In the genomic region with DNA sequence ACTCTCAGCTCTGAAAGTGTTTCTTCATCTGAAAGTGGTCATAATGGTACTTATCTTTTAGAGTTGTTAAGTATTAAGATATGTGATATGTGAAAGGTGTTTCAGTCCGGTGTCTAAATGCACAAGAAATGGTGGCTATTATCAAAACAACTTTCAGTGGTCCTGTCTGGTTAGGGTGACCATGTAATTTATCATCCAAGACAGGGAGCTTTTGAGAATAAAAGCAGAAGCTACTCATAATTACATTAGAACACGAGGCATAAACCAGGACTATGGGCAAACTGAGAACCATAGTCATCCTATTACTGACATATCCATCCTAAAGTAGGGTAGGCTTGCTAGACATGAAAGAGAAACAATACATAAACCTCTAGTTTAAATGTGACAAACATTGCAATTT, we compare ENCODE assay signal across 28 cellular contexts.
"Had no signal": no experiment of that assay in that cellular context is flagged by ENCODE, and none has a peak within 500 bp of the region (broad histone marks: within the 10 kb centered on the region; RNA-seq: fewer than 3 reads in every experiment).

No MANE protein-coding gene starts in this region.

- DNase-seq: stimulated activated CD4-positive, alpha-beta T cell treated with anti-CD3 and anti-CD28 coated beads, Interleukin-2, amount 100 ng/mL, for 48 hours; stimulated activated CD4-positive, alpha-beta T cell treated with anti-CD3 and anti-CD28 coated beads, Interleukin-4, amount 100 ng/mL, for 1 hour; stimulated activated CD4-positive, alpha-beta T cell treated with anti-CD3 and anti-CD28 coated beads, Interleukin-4, amount 100 ng/mL, for 24 hours; stimulated activated CD4-positive, alpha-beta T cell treated with anti-CD3 and anti-CD28 coated beads, Interleukin-4, amount 100 ng/mL, for 4 hours; stimulated activated CD8-positive, alpha-beta memory T cell treated with anti-CD3 and anti-CD28 coated beads, Interleukin-4, amount 100 ng/mL, for 48 hours; stimulated activated naive B cell treated with anti-CD40 and anti-IgM and Interleukin-4, amounts not matched to agents 10 μg/mL and 1 μg/mL and 100 μg/mL, for 72 hours; stimulated activated naive CD4-positive, alpha-beta T cell; stimulated activated naive CD4-positive, alpha-beta T cell treated with Interleukin-2 at 50 U/mL for 16 hours; stimulated activated naive CD8-positive, alpha-beta T cell treated with anti-CD3 and anti-CD28 coated beads, Interleukin-15, amount 100 ng/mL, for 72 hours; stimulated activated naive CD8-positive, alpha-beta T cell treated with anti-CD3 and anti-CD28 coated beads, Interleukin-15, Interleukin-2, amounts not matched to agents 100 U/mL and 50 U/mL, for 24 hours; stomach; substantia nigra; testis; thyroid gland; tibial artery; transverse colon; trophoblast cell; upper lobe of left lung; upper lobe of right lung; uterus had no signal

- H3K4me1 ChIP-seq: stomach, suprapubic skin, testis, thyroid gland, tibial artery, tibial nerve, transverse colon, upper lobe of left lung, upper lobe of right lung, uterus, vagina had no signal

- H3K27me3 Mint-ChIP-seq: stimulated activated memory B cell treated with anti-CD40 and anti-IgM and Interleukin-4, amounts not matched to agents 10 μg/mL and 1 μg/mL and 100 μg/mL, for 72 hours; stimulated activated naive B cell treated with anti-CD40 and anti-IgM and Interleukin-4, amounts not matched to agents 10 μg/mL and 1 μg/mL and 100 μg/mL, for 72 hours; stimulated activated naive CD8-positive, alpha-beta T cell treated with anti-CD3 and anti-CD28 coated beads, Interleukin-15, amount 100 ng/mL, for 72 hours; stimulated activated naive CD8-positive, alpha-beta T cell treated with anti-CD3 and anti-CD28 coated beads, Interleukin-15, Interleukin-2, amounts not matched to agents 100 ng/mL and 50 ng/mL, for 24 hours; type B pancreatic cell had no signal

- H3K4me1 Mint-ChIP-seq: stimulated activated effector memory CD8-positive, alpha-beta T cell treated with anti-CD3 and anti-CD28 coated beads, Interleukin-12 subunit alpha, Interleukin-12 subunit beta, amount 100 ng/mL, for 72 hours; stimulated activated memory B cell treated with anti-CD40 and anti-IgM and Interleukin-4, amounts not matched to agents 10 μg/mL and 1 μg/mL and 100 μg/mL, for 72 hours; stimulated activated naive B cell treated with anti-CD40 and anti-IgM and Interleukin-4, amounts not matched to agents 10 μg/mL and 1 μg/mL and 100 μg/mL, for 72 hours; stimulated activated naive CD8-positive, alpha-beta T cell treated with anti-CD3 and anti-CD28 coated beads, Interleukin-15, amount 100 ng/mL, for 72 hours had no signal

- H3K27ac ChIP-seq: stomach, suprapubic skin, testis, thoracic aorta, thyroid gland, tibial artery, tibial nerve, transverse colon, upper lobe of left lung, upper lobe of right lung, uterus, vagina had no signal

- H3K27me3 ChIP-seq: stomach, suprapubic skin, testis, thyroid gland, tibial artery, tibial nerve, transverse colon, upper lobe of left lung, upper lobe of right lung, uterus, vagina had no signal

- H3K36me3 ChIP-seq: stomach, suprapubic skin, thoracic aorta, thyroid gland, tibial artery, tibial nerve, transverse colon, upper lobe of left lung, upper lobe of right lung, uterus, vagina had no signal

- H3K9me3 Mint-ChIP-seq: stimulated activated memory B cell treated with anti-CD40 and anti-IgM and Interleukin-4, amounts not matched to agents 10 μg/mL and 1 μg/mL and 100 μg/mL, for 72 hours; stimulated activated naive CD8-positive, alpha-beta T cell treated with anti-CD3 and anti-CD28 coated beads, Interleukin-15, amount 100 ng/mL, for 72 hours; stimulated activated naive CD8-positive, alpha-beta T cell treated with anti-CD3 and anti-CD28 coated beads, Interleukin-15, Interleukin-2, amounts not matched to agents 100 ng/mL and 50 ng/mL, for 24 hours; type B pancreatic cell had no signal

- ATAC-seq: stimulated activated effector memory CD8-positive, alpha-beta T cell treated with anti-CD3 and anti-CD28 coated beads, Interleukin-12 subunit alpha, Interleukin-12 subunit beta, amount 100 ng/mL, for 72 hours; stimulated activated memory B cell treated with anti-CD40 and anti-IgM and Interleukin-4, amounts not matched to agents 10 μg/mL and 1 μg/mL and 100 μg/mL, for 72 hours; stimulated activated naive B cell treated with anti-CD40 and anti-IgM and Interleukin-4, amounts not matched to agents 10 μg/mL and 1 μg/mL and 100 μg/mL, for 72 hours; stimulated activated naive CD8-positive, alpha-beta T cell treated with anti-CD3 and anti-CD28 coated beads, Interleukin-15, amount 100 ng/mL, for 72 hours; stimulated activated naive CD8-positive, alpha-beta T cell treated with anti-CD3 and anti-CD28 coated beads, Interleukin-15, Interleukin-2, amounts not matched to agents 100 U/mL and 50 U/mL, for 24 hours; upper lobe of right lung had no signal

- H3K4me3 Mint-ChIP-seq: stimulated activated effector memory CD8-positive, alpha-beta T cell treated with anti-CD3 and anti-CD28 coated beads, Interleukin-12 subunit alpha, Interleukin-12 subunit beta, amount 100 ng/mL, for 72 hours; stimulated activated memory B cell treated with anti-CD40 and anti-IgM and Interleukin-4, amounts not matched to agents 10 μg/mL and 1 μg/mL and 100 μg/mL, for 72 hours; stimulated activated naive B cell treated with anti-CD40 and anti-IgM and Interleukin-4, amounts not matched to agents 10 μg/mL and 1 μg/mL and 100 μg/mL, for 72 hours; stimulated activated naive CD8-positive, alpha-beta T cell treated with anti-CD3 and anti-CD28 coated beads, Interleukin-15, amount 100 ng/mL, for 72 hours; stimulated activated naive CD8-positive, alpha-beta T cell treated with anti-CD3 and anti-CD28 coated beads, Interleukin-15, Interleukin-2, amounts not matched to agents 100 ng/mL and 50 ng/mL, for 24 hours; type B pancreatic cell had no signal

- H3K36me3 Mint-ChIP-seq: stimulated activated effector memory CD8-positive, alpha-beta T cell treated with anti-CD3 and anti-CD28 coated beads, Interleukin-12 subunit alpha, Interleukin-12 subunit beta, amount 100 ng/mL, for 72 hours; stimulated activated memory B cell treated with anti-CD40 and anti-IgM and Interleukin-4, amounts not matched to agents 10 μg/mL and 1 μg/mL and 100 μg/mL, for 72 hours; stimulated activated naive B cell treated with anti-CD40 and anti-IgM and Interleukin-4, amounts not matched to agents 10 μg/mL and 1 μg/mL and 100 μg/mL, for 72 hours; type B pancreatic cell had no signal

- H3K9me3 ChIP-seq: stomach, suprapubic skin, testis, thoracic aorta, thyroid gland, tibial artery, tibial nerve, transverse colon, upper lobe of left lung, upper lobe of right lung, uterus, vagina had no signal

- H3K4me3 ChIP-seq: stomach, suprapubic skin, testis, thoracic aorta, thyroid gland, tibial artery, tibial nerve, transverse colon, upper lobe of left lung, upper lobe of right lung, uterus, vagina had no signal
